ENCODE assay signal across 11 cellular contexts in the genomic region with DNA sequence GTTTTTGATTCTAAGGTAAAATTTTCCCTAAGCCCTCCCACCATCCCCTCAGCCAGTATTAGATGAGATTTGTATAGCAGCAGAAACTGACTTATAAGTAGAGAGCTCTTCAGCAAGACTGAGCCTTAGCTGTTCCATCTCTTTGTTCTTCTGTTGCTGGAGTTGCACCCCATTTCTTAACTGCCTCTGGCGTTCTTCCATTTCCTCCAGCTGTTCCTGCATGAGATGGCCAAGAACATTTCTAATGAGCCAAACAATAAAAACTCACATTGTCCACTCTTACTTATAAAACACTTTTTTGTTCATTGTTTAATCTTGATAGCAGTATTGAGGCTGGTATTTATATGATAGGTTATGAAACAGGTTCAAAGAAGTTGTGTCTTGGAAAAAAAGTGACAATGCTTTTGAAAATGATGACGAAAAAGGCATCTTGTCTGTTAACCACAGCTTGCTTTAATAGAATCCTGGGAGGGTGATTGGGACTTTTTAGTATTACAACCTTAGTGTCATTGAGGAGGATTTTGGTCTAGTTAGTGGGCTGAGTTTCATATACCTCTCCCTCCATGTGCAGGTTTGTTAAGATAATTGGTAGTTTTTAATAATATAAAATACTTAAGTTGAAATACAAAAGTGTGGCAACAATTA. TPM values are rescaled to one million over a fixed set of nuclear protein-coding genes. Genes with fewer than 3 reads are reported as not detected.
DNase-seq lines count a peak whose midpoint lies in the region; TF ChIP-seq lines count a peak whose summit lies in the region.
"Had no signal": no experiment of that assay in that cellular context is flagged by ENCODE, and none has a peak within 500 bp of the region (broad histone marks: within the 10 kb centered on the region; RNA-seq: fewer than 3 reads in every experiment).

No MANE protein-coding gene starts in this region.

- H3K4me1 Mint-ChIP-seq in activated CD4-positive, alpha-beta T cell treated with anti-CD3 and anti-CD28 coated beads, Interleukin-2, amount 10 ng/mL, durations not matched to agents 24 days and 14 days: peaks cover 2% of the 10 kb centered on the region
- H3K4me1 Mint-ChIP-seq in type B pancreatic cell (ENCODE audit: unreplicated experiment): peaks cover 14% of the 10 kb centered on the region

- no peak overlapping the region for H3K18ac ChIP-seq in mesenchymal stem cell (ENCODE audit: low read depth in 1 of 2, low read length in 2 of 2)

- no peaks in the 10 kb centered on the region for H3K9me3 Mint-ChIP-seq in activated CD4-positive, alpha-beta T cell treated with anti-CD3 and anti-CD28 coated beads, Interleukin-2, amount 10 ng/mL, durations not matched to agents 24 days and 14 days
- H3K9me3 Mint-ChIP-seq in type B pancreatic cell: no peaks in the 10 kb centered on the region

- H3K9ac ChIP-seq in mesenchymal stem cell (ENCODE audit: low read length): peak overlapping the region; percentile 59

- 87% methylated on average over 2 of the region's 2 CpGs for WGBS in mesenchymal stem cell

- H3K4ac ChIP-seq in mesenchymal stem cell (ENCODE audit: low read depth in 1 of 2, low read length in 2 of 2): no peak overlapping the region

- H3K36me3 ChIP-seq in mesenchymal stem cell (ENCODE audit: control insufficient read depth in 1 of 2, insufficient read depth in 2 of 2, low read depth in 1 of 2, low read length in 2 of 2): peaks cover 29 to 80% of the 10 kb centered on the region in 2 experiments

- no peak overlapping the region for H3K27ac ChIP-seq in mesenchymal stem cell (ENCODE audit: low read length, poor library complexity, severe bottlenecking)

- no peak overlapping the region for H3K14ac ChIP-seq in mesenchymal stem cell (ENCODE audit: low read length in 2 of 2)

- no peak overlapping the region for H2AFZ ChIP-seq in mesenchymal stem cell (ENCODE audit: low read depth, low read length)

- H3K4me3 ChIP-seq in mesenchymal stem cell (ENCODE audit: insufficient read depth in 1 of 2, low read depth in 1 of 2, low read length in 2 of 2): no peak overlapping the region
- H3K4me3 ChIP-seq: thoracic aorta had no signal

- no peaks in the 10 kb centered on the region for H3K27me3 Mint-ChIP-seq in activated CD4-positive, alpha-beta T cell treated with anti-CD3 and anti-CD28 coated beads, Interleukin-2, amount 10 ng/mL, durations not matched to agents 24 days and 14 days
- no peaks in the 10 kb centered on the region for H3K27me3 Mint-ChIP-seq in type B pancreatic cell

- H3K4me2 ChIP-seq in mesenchymal stem cell (ENCODE audit: low read length, poor library complexity, severe bottlenecking): no peak overlapping the region

- no peak overlapping the region for H2BK120ac ChIP-seq in mesenchymal stem cell (ENCODE audit: low read depth, low read length)

- intact Hi-C loops in activated CD4-positive, alpha-beta T cell treated with anti-CD3 and anti-CD28 coated beads, Interleukin-2, amount 10 ng/mL, durations not matched to agents 24 days and 14 days (cut with micrococcal nuclease): no loop called here
- intact Hi-C loops in posterior cingulate gyrus (cut with DNase I): no loop called here

- peaks cover 3% of the 10 kb centered on the region for H3K79me1 ChIP-seq in mesenchymal stem cell (replicated peaks; ENCODE audit: low read length, poor library complexity, severe bottlenecking)

- H4K91ac ChIP-seq in mesenchymal stem cell (ENCODE audit: low read length): no peak overlapping the region

- no peak overlapping the region for H2AK5ac ChIP-seq in mesenchymal stem cell (ENCODE audit: low read length, severe bottlenecking)

- peak overlapping the region; percentile 45 for H3K27ac Mint-ChIP-seq in activated CD4-positive, alpha-beta T cell treated with anti-CD3 and anti-CD28 coated beads, Interleukin-2, amount 10 ng/mL, durations not matched to agents 24 days and 14 days
- peak overlapping the region; percentile 13 for H3K27ac Mint-ChIP-seq in type B pancreatic cell

- H3K23ac ChIP-seq in mesenchymal stem cell (ENCODE audit: low read length in 2 of 2): no peak overlapping the region

- H3K36me3 Mint-ChIP-seq in activated CD4-positive, alpha-beta T cell treated with anti-CD3 and anti-CD28 coated beads, Interleukin-2, amount 10 ng/mL, durations not matched to agents 24 days and 14 days (ENCODE audit: low read depth): peaks cover 52% of the 10 kb centered on the region
- H3K36me3 Mint-ChIP-seq in type B pancreatic cell: peaks cover 34% of the 10 kb centered on the region

- no peak overlapping the region for H4K8ac ChIP-seq in mesenchymal stem cell (ENCODE audit: low read length)

- H2BK15ac ChIP-seq in mesenchymal stem cell (ENCODE audit: low read depth, poor library complexity, severe bottlenecking): no peak overlapping the region

- no peaks in the 10 kb centered on the region for H3K27me3 ChIP-seq in mesenchymal stem cell (ENCODE audit: control insufficient read depth in 1 of 2, insufficient read depth in 1 of 2, low read length in 2 of 2)

- H3K4me1 ChIP-seq in mesenchymal stem cell (ENCODE audit: control insufficient read depth, insufficient read depth, low read depth, low read length): no peaks in the 10 kb centered on the region

- no peak for DNase-seq in activated CD4-positive, alpha-beta T cell treated with anti-CD3 and anti-CD28 coated beads, Interleukin-2, amount 10 ng/mL, durations not matched to agents 24 days and 14 days
- DNase-seq in activated CD4-positive, alpha-beta T cell treated with anti-CD3 and anti-CD28 coated beads for 48 hours: no peak
- peak; percentile 75 for DNase-seq in dermis blood vessel endothelial cell
- peak; percentile 23 for DNase-seq in mesenchymal stem cell
- no peak for DNase-seq in type B pancreatic cell (ENCODE audit: extremely low spot score, unreplicated experiment)
- DNase-seq in posterior cingulate gyrus: no peak
- no peak for DNase-seq in OCI-M1 (lab: John Stamatoyannopoulos, UW)
- no peak for DNase-seq in activated CD4-positive, alpha-beta T cell treated with anti-CD3 and anti-CD28 coated beads for 4 hours
- DNase-seq: AML-193, retina had no signal

- H3K9me3 ChIP-seq in mesenchymal stem cell (ENCODE audit: control insufficient read depth, low read length): no peaks in the 10 kb centered on the region
- H3K9me3 ChIP-seq: thoracic aorta had no signal

- TF ChIP-seq CTCF in type B pancreatic cell (conservative IDR thresholded peaks at IDR 0.05): no peak

- H2BK5ac ChIP-seq in mesenchymal stem cell (ENCODE audit: low read depth, low read length, poor library complexity, severe bottlenecking): no peak overlapping the region

- no peak overlapping the region for H3K4me3 Mint-ChIP-seq in activated CD4-positive, alpha-beta T cell treated with anti-CD3 and anti-CD28 coated beads, Interleukin-2, amount 10 ng/mL, durations not matched to agents 24 days and 14 days
- no peak overlapping the region for H3K4me3 Mint-ChIP-seq in type B pancreatic cell

- H2BK12ac ChIP-seq in mesenchymal stem cell (ENCODE audit: low read length in 2 of 2): no peak overlapping the region

RNA-seq across cellular contexts. Expression of gene SYNC, which starts 18.3 kb away (rescaled TPM):
- not detected in 2 replicates for total RNA-seq in activated CD4-positive, alpha-beta T cell treated with anti-CD3 and anti-CD28 coated beads, Interleukin-2, amount 10 ng/mL, durations not matched to agents 24 days and 14 days
- total RNA-seq in dermis blood vessel endothelial cell (16.4 and 21.4 TPM in 2 replicates), type B pancreatic cell (ENCODE audit: low replicate concordance) (1.2 and 1.3 TPM in 2 replicates)
- polyA plus RNA-seq in mesenchymal stem cell (2013, experiment 1 of 2): 25.2 TPM
- polyA plus RNA-seq in mesenchymal stem cell (2013, experiment 2 of 2): 25.1 TPM

RNA-seq across cellular contexts. Expression of gene RBBP4, which starts 33.3 kb away (rescaled TPM):
- total RNA-seq in activated CD4-positive, alpha-beta T cell treated with anti-CD3 and anti-CD28 coated beads, Interleukin-2, amount 10 ng/mL, durations not matched to agents 24 days and 14 days: 329 and 331 TPM in 2 replicates
- total RNA-seq in dermis blood vessel endothelial cell (193 and 244 TPM in 2 replicates), type B pancreatic cell (ENCODE audit: low replicate concordance) (274 and 386 TPM in 2 replicates)
- 84.2 TPM for polyA plus RNA-seq in mesenchymal stem cell (2013, experiment 1 of 2)
- 85.6 TPM for polyA plus RNA-seq in mesenchymal stem cell (2013, experiment 2 of 2)

RNA-seq across cellular contexts. Expression of gene ZBTB8OS, which starts 33.9 kb away (rescaled TPM):
- total RNA-seq in activated CD4-positive, alpha-beta T cell treated with anti-CD3 and anti-CD28 coated beads, Interleukin-2, amount 10 ng/mL, durations not matched to agents 24 days and 14 days: 50.4 and 54.2 TPM in 2 replicates
- total RNA-seq in dermis blood vessel endothelial cell: 39.1 and 51.4 TPM in 2 replicates
- polyA plus RNA-seq in mesenchymal stem cell (2013, experiment 1 of 2): 68.5 TPM
- 65.5 TPM for polyA plus RNA-seq in mesenchymal stem cell (2013, experiment 2 of 2)
- total RNA-seq in type B pancreatic cell (ENCODE audit: low replicate concordance): 41.7 and 49.8 TPM in 2 replicates

Comparison
In these comparisons a context has a peak if more than half of its experiments do, and no peak if none do; other contexts are left out.
1. DNase-seq: peak in dermis blood vessel endothelial cell (single experiment) and mesenchymal stem cell (single experiment); none in activated CD4-positive, alpha-beta T cell treated with anti-CD3 and anti-CD28 coated beads, Interleukin-2, amount 10 ng/mL, durations not matched to agents 24 days and 14 days (single experiment), activated CD4-positive, alpha-beta T cell treated with anti-CD3 and anti-CD28 coated beads for 48 hours (single experiment), type B pancreatic cell (single experiment), posterior cingulate gyrus (0 of 10), OCI-M1 (single experiment) and activated CD4-positive, alpha-beta T cell treated with anti-CD3 and anti-CD28 coated beads for 4 hours (0 of 2).